ENCODE assay signal across 14 cellular contexts in the genomic region with DNA sequence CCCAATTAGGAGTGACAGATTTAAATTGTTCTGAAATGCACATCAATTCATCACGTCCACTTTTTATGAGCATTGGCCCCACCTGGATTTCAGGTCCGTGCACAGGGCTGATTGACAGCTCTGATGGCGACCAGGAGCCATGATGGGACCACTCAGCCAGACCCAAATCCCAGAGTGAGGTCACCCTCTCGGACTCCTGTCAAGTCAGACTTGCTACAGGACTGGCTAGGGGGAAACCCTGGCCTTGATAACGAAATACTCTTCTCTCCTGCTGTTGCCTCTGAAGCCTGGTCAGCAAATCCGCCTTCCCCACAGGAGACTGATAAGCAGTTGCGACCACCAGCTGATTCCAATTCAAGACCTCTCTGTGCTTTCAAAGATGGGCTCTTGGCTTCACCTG.
"Had no signal": no experiment of that assay in that cellular context is flagged by ENCODE, and none has a peak within 500 bp of the region (broad histone marks: within the 10 kb centered on the region; RNA-seq: fewer than 3 reads in every experiment).

No MANE protein-coding gene starts in this region.

- H3K9me3 ChIP-seq: SJSA1 had no signal

- H3K4me1 ChIP-seq: esophagus muscularis mucosa, SJSA1 had no signal

- H3K27me3 ChIP-seq: cardiac muscle cell, hepatocyte, SJSA1 had no signal

- H3K79me2 ChIP-seq: hepatocyte had no signal

- H3K4me2 ChIP-seq: hepatocyte had no signal

- H2AFZ ChIP-seq: hepatocyte had no signal

- ATAC-seq: right cardiac atrium had no signal

- H3K27ac ChIP-seq: cardiac muscle cell, esophagus muscularis mucosa, hepatocyte, SJSA1 had no signal

- FAIRE-seq: colon, TTC549 had no signal

- H3K36me3 ChIP-seq: cardiac muscle cell, esophagus muscularis mucosa, SJSA1 had no signal

- DNase-seq: activated B cell treated with CpG ODN at 0.5 μM for 24 hours; activated CD4-positive, alpha-beta T cell treated with anti-CD3 and anti-CD28 coated beads, Interleukin-2, amount 10 ng/mL, durations not matched to agents 7 days and 5 days; activated naive CD4-positive, alpha-beta T cell treated with Interleukin-2 at 50 U/mL for 16 hours; kidney glomerular epithelial cell; mesenchymal stem cell; nucleus accumbens; right cardiac atrium; SW 1271 had no signal

- H3K4me3 ChIP-seq: cardiac muscle cell, esophagus muscularis mucosa, hepatocyte, SJSA1 had no signal
